14 cellular contexts compared by ENCODE assay signal in genomic region chr2:45616663-45617411, GRCh38. TPM values are rescaled to one million over a fixed set of nuclear protein-coding genes. Genes with fewer than 3 reads are reported as not detected.
DNase-seq lines count a peak whose midpoint lies in the region; ATAC-seq and TF ChIP-seq lines count a peak whose summit lies in the region.
"Had no signal": no experiment of that assay in that cellular context is flagged by ENCODE, and none has a peak within 500 bp of the region (broad histone marks: within the 10 kb centered on the region; RNA-seq: fewer than 3 reads in every experiment).

No MANE protein-coding gene starts in this region.

- no peaks in the 10 kb centered on the region for H3K9me3 Mint-ChIP-seq in stimulated activated naive CD8-positive, alpha-beta T cell treated with anti-CD3 and anti-CD28 coated beads, Interleukin-15, amount 100 ng/mL, for 72 hours
- H3K9me3 Mint-ChIP-seq: activated B cell treated with CpG ODN at 0.5 μM for 24 hours; activated naive CD4-positive, alpha-beta T cell treated with anti-CD3 and anti-CD28 coated beads, Interleukin-2, amount 50 U/mL, for 72 hours; CD4-positive, CD25-positive, alpha-beta regulatory T cell; IgD-negative memory B cell; nephron progenitor cell had no signal

- H3K4me3 Mint-ChIP-seq in stimulated activated naive CD8-positive, alpha-beta T cell treated with anti-CD3 and anti-CD28 coated beads, Interleukin-15, amount 100 ng/mL, for 72 hours: no peak overlapping the region
- H3K4me3 Mint-ChIP-seq: activated B cell treated with CpG ODN at 0.5 μM for 24 hours; CD4-positive, CD25-positive, alpha-beta regulatory T cell; IgD-negative memory B cell; nephron progenitor cell had no signal

- peaks cover 11% of the 10 kb centered on the region for H3K4me1 Mint-ChIP-seq in stimulated activated naive CD8-positive, alpha-beta T cell treated with anti-CD3 and anti-CD28 coated beads, Interleukin-15, amount 100 ng/mL, for 72 hours
- H3K4me1 Mint-ChIP-seq: CD4-positive, CD25-positive, alpha-beta regulatory T cell had no signal

- no peak for TF ChIP-seq CTCF in choroid plexus epithelial cell (conservative IDR thresholded peaks at IDR 0.05; ENCODE audit: low read depth, low read length)

- no peak overlapping the region for H3K27ac Mint-ChIP-seq in stimulated activated naive CD8-positive, alpha-beta T cell treated with anti-CD3 and anti-CD28 coated beads, Interleukin-15, amount 100 ng/mL, for 72 hours
- H3K27ac Mint-ChIP-seq: activated B cell treated with CpG ODN at 0.5 μM for 24 hours; activated naive CD4-positive, alpha-beta T cell treated with anti-CD3 and anti-CD28 coated beads, Interleukin-2, amount 50 U/mL, for 72 hours; CD4-positive, CD25-positive, alpha-beta regulatory T cell; IgD-negative memory B cell; nephron progenitor cell had no signal

- DNase-seq in H4 (ENCODE audit: low spot score) (peak; percentile 63), NCI-H82 (lab: John Stamatoyannopoulos, UW) (peak; percentile 97), choroid plexus epithelial cell (ENCODE audit: low read depth) (peak; percentile 64), kidney glomerular epithelial cell (lab: John Stamatoyannopoulos, UW) (peak; percentile 14), cortex of kidney (lab: John Stamatoyannopoulos, UW) (no peak)
- no peak for DNase-seq in stimulated activated naive CD8-positive, alpha-beta T cell treated with anti-CD3 and anti-CD28 coated beads, Interleukin-15, amount 100 ng/mL, for 72 hours
- DNase-seq in activated T-cell treated with anti-CD3 and anti-CD28 coated beads, Interleukin-2, amount 50 U/mL, for 48 hours: no peak
- DNase-seq: activated B cell treated with CpG ODN at 0.5 μM for 24 hours; CD4-positive, CD25-positive, alpha-beta regulatory T cell; nephron progenitor cell; stimulated activated CD4-positive, alpha-beta T cell treated with anti-CD3 and anti-CD28 coated beads, Interleukin-2, amount 100 ng/mL, for 24 hours had no signal

- no peak overlapping the region for H3K4me3 ChIP-seq in choroid plexus epithelial cell (ENCODE audit: low read depth, low read length)

- H3K27me3 Mint-ChIP-seq in stimulated activated naive CD8-positive, alpha-beta T cell treated with anti-CD3 and anti-CD28 coated beads, Interleukin-15, amount 100 ng/mL, for 72 hours: peaks cover 24% of the 10 kb centered on the region
- H3K27me3 Mint-ChIP-seq: activated B cell treated with CpG ODN at 0.5 μM for 24 hours had no signal

- no peak for ATAC-seq in stimulated activated naive CD8-positive, alpha-beta T cell treated with anti-CD3 and anti-CD28 coated beads, Interleukin-15, amount 100 ng/mL, for 72 hours
- ATAC-seq in HG02610 (IDR thresholded peaks at IDR 0.05; ENCODE audit: unreplicated experiment): no peak
- ATAC-seq: activated naive CD4-positive, alpha-beta T cell treated with anti-CD3 and anti-CD28 coated beads, Interleukin-2, amount 50 U/mL, for 72 hours had no signal

RNA-seq across cellular contexts. Expression of gene SRBD1, which starts 5.8 kb away (rescaled TPM):
- total RNA-seq in H4 (2014; rRNA removed; shearing (Covaris generic)): 14.4 and 15.5 TPM in 2 replicates

RNA-seq across cellular contexts. Expression of gene PRKCE, which starts 34.6 kb away (rescaled TPM):
- total RNA-seq in H4 (2014; rRNA removed; shearing (Covaris generic)): 22.4 and 30.9 TPM in 2 replicates

Comparison
In these comparisons a context has a peak if more than half of its experiments do, and no peak if none do; other contexts are left out.
1. DNase-seq: peak in H4 (single experiment), NCI-H82 (single experiment), choroid plexus epithelial cell (single experiment) and kidney glomerular epithelial cell (single experiment); none in stimulated activated naive CD8-positive, alpha-beta T cell treated with anti-CD3 and anti-CD28 coated beads, Interleukin-15, amount 100 ng/mL, for 72 hours (0 of 2), cortex of kidney (single experiment) and activated T-cell treated with anti-CD3 and anti-CD28 coated beads, Interleukin-2, amount 50 U/mL, for 48 hours (0 of 2).